ENCODE assay signal across 8 cellular contexts in genomic region chr15:74615313-74616019, GRCh38. TPM values are rescaled to one million over a fixed set of nuclear protein-coding genes. Genes with fewer than 3 reads are reported as not detected.
DNase-seq lines count a peak whose midpoint lies in the region; ATAC-seq and TF ChIP-seq lines count a peak whose summit lies in the region.

Gene CLK3 (plus strand): TSS chr15:74615836. CDS start chr15:74619197, 3,361 bp downstream.

- H3K4me3 ChIP-seq in OCI-LY1 (ENCODE audit: low read depth, low read length, poor library complexity, severe bottlenecking), result peak within 1 kb of the TSS; percentile 94

- H3K4me3 Mint-ChIP-seq in Calu3 (ENCODE audit: low read depth, unreplicated experiment) (peak within 1 kb of the TSS; percentile 86), endothelial cell (ENCODE audit: unreplicated experiment) (peak within 1 kb of the TSS; percentile 94)

- peaks cover 27% of the 10 kb centered on the region for H3K4me1 ChIP-seq in OCI-LY1 (ENCODE audit: insufficient read depth, low read length, severe bottlenecking)

- H3K4me2 ChIP-seq in OCI-LY1 (ENCODE audit: low read length), result peak within 1 kb of the TSS; percentile 82

- no peaks in the 10 kb centered on the region for H3K9me3 ChIP-seq in OCI-LY1 (ENCODE audit: low read length)

- H3K9me3 Mint-ChIP-seq in Calu3 (ENCODE audit: low read depth, unreplicated experiment), result no peaks in the 10 kb centered on the region
- H3K9me3 Mint-ChIP-seq in endothelial cell (ENCODE audit: unreplicated experiment), result no peaks in the 10 kb centered on the region

- H3K27me3 Mint-ChIP-seq in Calu3 (ENCODE audit: unreplicated experiment) (peaks cover 33% of the 10 kb centered on the region), endothelial cell (ENCODE audit: unreplicated experiment) (peaks cover 26% of the 10 kb centered on the region)

- H3K36me3 ChIP-seq in OCI-LY1 (ENCODE audit: insufficient read depth, low read length), result peaks cover 12% of the 10 kb centered on the region; the same call in 1 of the 2 replicates

- peak within 1 kb of the TSS; percentile 88 for H3K27ac ChIP-seq in OCI-LY1 (ENCODE audit: low read depth, low read length, poor library complexity, severe bottlenecking)

- no peaks in the 10 kb centered on the region for H3K9me2 ChIP-seq in OCI-LY1 (ENCODE audit: low read depth, low read length)

- BruUV-seq in Calu3 (replicated peaks; lab: Mats Ljungman, UMichigan), result TSS peak; percentile 89

- peak within 1 kb of the TSS; percentile 97 for H3K9ac ChIP-seq in OCI-LY1 (ENCODE audit: low read length)

- TF ChIP-seq CTCF in Calu3 (IDR thresholded peaks at IDR 0.05; ENCODE audit: unreplicated experiment), result no peak
- TF ChIP-seq CTCF in OCI-LY1 (IDR thresholded peaks at IDR 0.05; ENCODE audit: low read length), result no peak
- no peak for TF ChIP-seq CTCF in endothelial cell (IDR thresholded peaks at IDR 0.05; ENCODE audit: unreplicated experiment)

- no peaks in the 10 kb centered on the region for H3K27me3 ChIP-seq in OCI-LY1 (ENCODE audit: insufficient read depth, low read length)

- intact Hi-C loops in Calu3 (cut with micrococcal nuclease; ENCODE audit: unreplicated experiment), result no loop called here

- peak; percentile 67 for ATAC-seq in GM21447 (IDR thresholded peaks at IDR 0.05; ENCODE audit: unreplicated experiment)

- peaks cover 31% of the 10 kb centered on the region for H3K79me2 ChIP-seq in OCI-LY1 (ENCODE audit: insufficient read depth, low read length)

- peaks cover 49% of the 10 kb centered on the region for H3K36me3 Mint-ChIP-seq in Calu3 (ENCODE audit: insufficient read depth, unreplicated experiment)
- peaks cover 19% of the 10 kb centered on the region for H3K36me3 Mint-ChIP-seq in endothelial cell (ENCODE audit: low read depth, unreplicated experiment)

- H3F3A ChIP-seq in OCI-LY1 (ENCODE audit: insufficient read depth, low read length), result no peaks in the 10 kb centered on the region

- H3K27ac Mint-ChIP-seq in Calu3 (ENCODE audit: unreplicated experiment), result peak within 1 kb of the TSS; percentile 82
- peak within 1 kb of the TSS; percentile 89 for H3K27ac Mint-ChIP-seq in endothelial cell (ENCODE audit: unreplicated experiment)

- H3K4me1 Mint-ChIP-seq in Calu3 (ENCODE audit: low read depth, unreplicated experiment) (peaks cover 18% of the 10 kb centered on the region), endothelial cell (ENCODE audit: unreplicated experiment) (peaks cover 29% of the 10 kb centered on the region)

- H2AFZ ChIP-seq in OCI-LY1 (ENCODE audit: low read length), result no peak within 1 kb of the TSS

- DNase-seq in Calu3 (peak; percentile 100), HuH-7 (ENCODE audit: low spot score) (peak; percentile 99), endothelial cell (ENCODE audit: low spot score) (peak; percentile 98), midbrain (lab: John Stamatoyannopoulos, UW) (peak; percentile 95)
- DNase-seq in activated CD8-positive, alpha-beta memory T cell treated with anti-CD3 and anti-CD28 coated beads, Interleukin-2, amount 50 U/mL, for 4 hours, result peak; percentile 98
- DNase-seq in stimulated activated CD8-positive, alpha-beta memory T cell treated with anti-CD3 and anti-CD28 coated beads, Interleukin-2, amount 100 ng/mL, for 1 hour (ENCODE audit: low read depth in 2 of 2), result peak; percentile 91 to 92

- CTCF ChIA-PET in Calu3 (lab: Charles Lee), result interaction anchor here (0.6 to 1.7 kb wide), 2 partner anchors 60 to 156 kb away, joined by 4 to 6 read pairs; no protein-coding TSS in a partner anchor

- H4K20me1 ChIP-seq in OCI-LY1 (ENCODE audit: insufficient read depth, low read length), result no peaks in the 10 kb centered on the region

RNA-seq across cellular contexts. Expression of gene CLK3, which starts in this region (rescaled TPM):
- total RNA-seq in Calu3 (2022) (89.2 and 93.5 TPM in 2 replicates), endothelial cell (ENCODE audit: unreplicated experiment) (81.7 TPM)

Comparison
In these comparisons a context has a peak if more than half of its experiments do, and no peak if none do; other contexts are left out.
1. Peak in every context shown above with its lines: DNase-seq, ATAC-seq, H3K4me3 ChIP-seq and H3K27ac ChIP-seq.